19 cellular contexts compared by ENCODE assay signal in genomic region chr3:143597774-143598652, GRCh38.
DNase-seq lines count a peak whose midpoint lies in the region; ATAC-seq and TF ChIP-seq lines count a peak whose summit lies in the region.
"Had no signal": no experiment of that assay in that cellular context is flagged by ENCODE, and none has a peak within 500 bp of the region (broad histone marks: within the 10 kb centered on the region; RNA-seq: fewer than 3 reads in every experiment).

No MANE protein-coding gene starts in this region.

- H3K79me2 ChIP-seq in PC-3 (ENCODE audit: low read length) = no peaks in the 10 kb centered on the region

- H3K9ac ChIP-seq in PC-3 (ENCODE audit: low read length) (no peak overlapping the region), skeletal muscle satellite cell (ENCODE audit: low read depth, low read length) (no peak overlapping the region)

- peak in 2 of 3 experiments; percentile 86 to 92 for DNase-seq in NCI-H1417 (lab: John Stamatoyannopoulos, UW)
- peak; percentile 24 for DNase-seq in PC-3
- DNase-seq in epithelial cell of prostate (ENCODE audit: low read depth, low spot score) = no peak
- no peak for DNase-seq in NOMO-1 treated with dmso at 0.1 percent for 144 hours (lab: John Stamatoyannopoulos, UW; ENCODE audit: unreplicated experiment)
- no peak for DNase-seq in SHP77 (lab: John Stamatoyannopoulos, UW)
- no peak for DNase-seq in dedifferentiated amniotic fluid mesenchymal stem cell (ENCODE audit: extremely low spot score)
- DNase-seq: activated CD4-positive, CD25-positive, alpha-beta regulatory T cell treated with anti-CD3 and anti-CD28 coated beads, Interleukin-2, amount 50 U/mL, for 72 hours; activated CD8-positive, alpha-beta memory T cell treated with anti-CD3 and anti-CD28 coated beads, Interleukin-2, amount 10 ng/mL, durations not matched to agents 7 days and 5 days; activated effector memory CD4-positive, alpha-beta T cell treated with anti-CD3 and anti-CD28 coated beads, Interleukin-2, amount 50 U/mL, for 16 hours; effector CD4-positive, alpha-beta T cell; GF-D8; lower lobe of right lung; NCI-H187 treated with DMSO at 0.1 percent for 48 hours; NCI-H526; OCI-M1; stimulated activated CD4-positive, alpha-beta T cell treated with anti-CD3 and anti-CD28 coated beads, Interleukin-2, amount 100 ng/mL, for 48 hours; uterus had no signal

- ATAC-seq in PC-3 = peak; percentile 49; the same call in 1 of the 2 replicates
- ATAC-seq: activated CD8-positive, alpha-beta memory T cell treated with anti-CD3 and anti-CD28 coated beads, Interleukin-2, amount 10 ng/mL, durations not matched to agents 7 days and 5 days; lower lobe of right lung had no signal

- H3K36me3 ChIP-seq in PC-3 (ENCODE audit: low read depth, low read length) (no peaks in the 10 kb centered on the region), skeletal muscle satellite cell (ENCODE audit: insufficient read depth, low read length) (no peaks in the 10 kb centered on the region)
- H3K36me3 ChIP-seq: lower lobe of right lung, uterus had no signal

- H3K9me3 ChIP-seq in PC-3 (ENCODE audit: low read length) = no peaks in the 10 kb centered on the region
- no peaks in the 10 kb centered on the region for H3K9me3 ChIP-seq in skeletal muscle satellite cell (replicated peaks; ENCODE audit: low read length)
- H3K9me3 ChIP-seq: lower lobe of right lung, uterus had no signal

- CTCF ChIA-PET in PC-3 (lab: Charles Lee) = no interaction called here

- H3K4me3 ChIP-seq in PC-3 (ENCODE audit: low read length) (no peak overlapping the region), skeletal muscle satellite cell (ENCODE audit: low read length) (no peak overlapping the region)
- H3K4me3 ChIP-seq: lower lobe of right lung, skin epidermis, uterus had no signal

- no peaks in the 10 kb centered on the region for H4K20me1 ChIP-seq in PC-3 (ENCODE audit: low read length)

- no peaks in the 10 kb centered on the region for H3K27me3 ChIP-seq in PC-3 (ENCODE audit: low read length)
- no peaks in the 10 kb centered on the region for H3K27me3 ChIP-seq in skeletal muscle satellite cell (ENCODE audit: control insufficient read depth, insufficient read depth, low read length)
- H3K27me3 ChIP-seq: uterus had no signal

- intact Hi-C loops in PC-3 (cut with micrococcal nuclease) = no loop called here

- 0 out of 2 replicates have a peak, but pooled peaks have one; percentile 10 for TF ChIP-seq CTCF in PC-3 (conservative IDR thresholded peaks at IDR 0.05; ENCODE audit: low read depth, low read length)

- POLR2A ChIA-PET in PC-3 (lab: Charles Lee; ENCODE audit: unreplicated experiment) = no interaction called here

- no peaks in the 10 kb centered on the region for H3K9me2 ChIP-seq in PC-3 (replicated peaks; ENCODE audit: low read length)

- BruUV-seq in PC-3 (replicated peaks; lab: Mats Ljungman, UMichigan) = no TSS peak

- no peaks in the 10 kb centered on the region for H3K4me1 ChIP-seq in PC-3 (ENCODE audit: insufficient read depth, low read length)
- H3K4me1 ChIP-seq in skeletal muscle satellite cell (ENCODE audit: control insufficient read depth, insufficient read depth, low read length) = peaks cover 4% of the 10 kb centered on the region
- H3K4me1 ChIP-seq: uterus had no signal

- 0 out of 2 replicates have a peak overlapping the region, but pooled peaks have one; percentile 3 for H2AFZ ChIP-seq in PC-3 (ENCODE audit: low read length)

- H3K27ac ChIP-seq in PC-3 (ENCODE audit: low read length) (no peak overlapping the region), epithelial cell of prostate (peak overlapping the region; percentile 19)
- H3K27ac ChIP-seq: lower lobe of right lung, uterus had no signal

- H3F3A ChIP-seq in PC-3 (ENCODE audit: low read length, unreplicated experiment) = no peaks in the 10 kb centered on the region

- H3K4me2 ChIP-seq in PC-3 (ENCODE audit: low read length) (no peak overlapping the region), skeletal muscle satellite cell (ENCODE audit: low read length) (peak overlapping the region; percentile 19)

Comparison
In these comparisons a context has a peak if more than half of its experiments do, and no peak if none do; other contexts are left out.
1. DNase-seq: peak in NCI-H1417 (2 of 3) and PC-3 (single experiment); none in epithelial cell of prostate (single experiment), NOMO-1 treated with dmso at 0.1 percent for 144 hours (single experiment), SHP77 (0 of 2) and dedifferentiated amniotic fluid mesenchymal stem cell (single experiment).